ENCODE assay signal across 13 cellular contexts in genomic region chr2:96875498-96876035, GRCh38. TPM values are rescaled to one million over a fixed set of nuclear protein-coding genes. Genes with fewer than 3 reads are reported as not detected.
A peak's percentile ranks its signal among the peaks of the same experiment; 100 is the strongest.
DNase-seq lines count a peak whose midpoint lies in the region; ATAC-seq, FAIRE-seq and TF ChIP-seq lines count a peak whose summit lies in the region.
"Had no signal": no experiment of that assay in that cellular context is flagged by ENCODE, and none has a peak within 500 bp of the region (broad histone marks: within the 10 kb centered on the region; RNA-seq: fewer than 3 reads in every experiment).

No MANE protein-coding gene starts in this region.

- no peaks in the 10 kb centered on the region for H3K79me2 ChIP-seq in H1 (ENCODE audit: control insufficient read depth in 1 of 2, insufficient read depth in 2 of 2, low read length in 2 of 2)
- peaks cover 9% of the 10 kb centered on the region for H3K79me2 ChIP-seq in neural progenitor cell (ENCODE audit: low read depth)

- H3K36me3 ChIP-seq in BLaER1 treated with 17β-estradiol and CSF1 and Interleukin-3, amounts not matched to agents 10 nM and 100 nM: no peaks in the 10 kb centered on the region
- H3K36me3 ChIP-seq in H1 (ENCODE audit: control insufficient read depth in 2 of 4, insufficient read depth in 4 of 4, low read length in 3 of 4) (no peaks in the 10 kb centered on the region), neural progenitor cell (no peaks in the 10 kb centered on the region)
- H3K36me3 ChIP-seq: esophagus muscularis mucosa had no signal

- no peak for TF ChIP-seq EP300 in H1 (IDR thresholded peaks at IDR 0.05; ENCODE audit: borderline replicate concordance in 1 of 2, low read depth in 2 of 2, low read length in 2 of 2)

- TF ChIP-seq CTCF in H1 (IDR thresholded peaks at IDR 0.05; ENCODE audit: control extremely low read depth in 1 of 3, insufficient read depth in 1 of 3, low read depth in 1 of 3, low read length in 3 of 3) (peak in 1 of 3 experiments; percentile 7; a peak in 1 of 4 replicates), neural progenitor cell (IDR thresholded peaks at IDR 0.05) (peak; percentile 19)

- no peak for TF ChIP-seq POLR2A in H1 (IDR thresholded peaks at IDR 0.05; ENCODE audit: control extremely low read depth in 1 of 2, low read depth in 2 of 2, low read length in 2 of 2)

- H3K56ac ChIP-seq in H1 (replicated peaks; ENCODE audit: insufficient read length, low read depth, low read length): no peak overlapping the region

- H3K9me3 Mint-ChIP-seq in neural progenitor cell: no peaks in the 10 kb centered on the region
- H3K9me3 Mint-ChIP-seq: activated T-cell treated with anti-CD3 and anti-CD28 coated beads, Interleukin-2, amount 50 U/mL, for 72 hours; natural killer cell had no signal

- FAIRE-seq in H1 (lab: Jason Lieb, UNC): no peak

- H4K91ac ChIP-seq in H1 (replicated peaks; ENCODE audit: insufficient read length, low read length): no peak overlapping the region

- H3K9me3 ChIP-seq in BLaER1 treated with 17β-estradiol and CSF1 and Interleukin-3, amounts not matched to agents 10 nM and 100 nM (replicated peaks in 1 of 11): no peaks in the 10 kb centered on the region
- H3K9me3 ChIP-seq in H1 (ENCODE audit: insufficient read depth in 2 of 2, low read depth in 1 of 2, low read length in 1 of 2) (no peaks in the 10 kb centered on the region), neural progenitor cell (ENCODE audit: low read depth) (no peaks in the 10 kb centered on the region)
- H3K9me3 ChIP-seq: esophagus muscularis mucosa had no signal

- H2AFZ ChIP-seq in H1 (ENCODE audit: low read length): no peak overlapping the region
- peak overlapping the region; percentile 47 for H2AFZ ChIP-seq in neural progenitor cell (replicated peaks)

- H3K14ac ChIP-seq in H1 (ENCODE audit: insufficient read length): no peak overlapping the region

- no peak for TF ChIP-seq RAD21 in H1 (IDR thresholded peaks at IDR 0.05 in 1 of 2, conservative IDR thresholded peaks at IDR 0.05 in 1 of 2; ENCODE audit: low read depth in 2 of 2, low read length in 2 of 2)

- peak overlapping the region; percentile 64; the same call in 1 of the 2 replicates for H2BK5ac ChIP-seq in H1 (ENCODE audit: low read depth, low read length)

- H3K4me3 Mint-ChIP-seq in neural progenitor cell: peak overlapping the region; percentile 72
- H3K4me3 Mint-ChIP-seq: activated T-cell treated with anti-CD3 and anti-CD28 coated beads, Interleukin-2, amount 50 U/mL, for 72 hours; natural killer cell had no signal

- no peak overlapping the region for H2AK5ac ChIP-seq in H1 (ENCODE audit: low read depth, low read length)

- H3K79me1 ChIP-seq in H1 (ENCODE audit: low read depth, low read length): no peaks in the 10 kb centered on the region

- peak overlapping the region; percentile 72 to 97 (median 88) for H3K4me2 ChIP-seq in BLaER1 treated with 17β-estradiol and CSF1 and Interleukin-3, amounts not matched to agents 10 nM and 100 nM
- H3K4me2 ChIP-seq in H1 (ENCODE audit: insufficient read depth in 1 of 2, low read depth in 2 of 2, low read length in 2 of 2) (no peak overlapping the region), neural progenitor cell (peak overlapping the region; percentile 60)

- CTCF ChIA-PET in H1 (lab: Charles Lee; ENCODE audit: partially characterized antibody): interaction anchor here (0.8 to 8.1 kb wide), 14 partner anchors 7 to 237 kb away, joined by 3 to 48 read pairs (median 3); partner anchors contain the start of gene ANKRD39

- DNase-seq in NCI-H69 (lab: John Stamatoyannopoulos, UW) (peak; percentile 46), H1 (ENCODE audit: low read depth in 1 of 2, low spot score in 2 of 2) (no peak), neural progenitor cell (ENCODE audit: low spot score) (peak; percentile 83), NCI-H345 (lab: John Stamatoyannopoulos, UW) (no peak)
- DNase-seq: activated T-cell treated with anti-CD3 and anti-CD28 coated beads, Interleukin-2, amount 50 U/mL, for 72 hours; natural killer cell; NCI-H510A; stimulated activated CD4-positive, alpha-beta T cell treated with anti-CD3 and anti-CD28 coated beads, Interleukin-15, amount 100 ng/mL, for 24 hours had no signal

- H2BK12ac ChIP-seq in H1 (ENCODE audit: low read depth, low read length): peak overlapping the region; percentile 87; the same call in 1 of the 2 replicates

- no peak overlapping the region for H2BK120ac ChIP-seq in H1 (replicated peaks; ENCODE audit: low read depth, low read length)

- peaks cover 7% of the 10 kb centered on the region for H3K27me3 Mint-ChIP-seq in neural progenitor cell (ENCODE audit: insufficient read depth, low read depth)

- no peak overlapping the region for H3K4ac ChIP-seq in H1 (replicated peaks; ENCODE audit: insufficient read length, low read depth, low read length)

- H3F3A ChIP-seq in neural progenitor cell (ENCODE audit: low read depth): peaks cover 51% of the 10 kb centered on the region

- H2BK20ac ChIP-seq in H1 (ENCODE audit: low read length): peak overlapping the region; percentile 82; the same call in 1 of the 2 replicates

- peaks cover 69% of the 10 kb centered on the region for H3K4me1 Mint-ChIP-seq in neural progenitor cell

- peak overlapping the region in 8 of 11 experiments; percentile 41 to 68 (median 48); a peak in 14 of 22 replicates for H3K27ac ChIP-seq in BLaER1 treated with 17β-estradiol and CSF1 and Interleukin-3, amounts not matched to agents 10 nM and 100 nM
- H3K27ac ChIP-seq in H1 (ENCODE audit: low read depth, low read length) (no peak overlapping the region), neural progenitor cell (peak overlapping the region; percentile 80)
- H3K27ac ChIP-seq: esophagus muscularis mucosa had no signal

- 68% methylated on average over 8 of the region's 8 CpGs; no CpG with 5 or more reads in 1 of the 2 experiments for WGBS in H1 (ENCODE audit: extremely low coverage in 1 of 2, insufficient coverage in 1 of 2, insufficient read length in 1 of 2, insufficient replicate concordance in 2 of 2, low coverage in 1 of 2, low lambda C conversion rate in 2 of 2, missing lambda C conversion rate in 1 of 2), 2 experiments

- H3K18ac ChIP-seq in H1 (ENCODE audit: extremely low read depth, low read length): peak overlapping the region; percentile 36; the same call in 1 of the 2 replicates

- H3K4me1 ChIP-seq in BLaER1 treated with 17β-estradiol and CSF1 and Interleukin-3, amounts not matched to agents 10 nM and 100 nM: peaks cover 67 to 89% (median 86%) of the 10 kb centered on the region in 10 experiments
- H3K4me1 ChIP-seq in H1 (replicated peaks in 1 of 4; ENCODE audit: control insufficient read depth in 3 of 4, insufficient read depth in 4 of 4, low read length in 3 of 4) (peaks cover 11 to 41% (median 27%) of the 10 kb centered on the region in 4 experiments), neural progenitor cell (peaks cover 58% of the 10 kb centered on the region)

- H4K8ac ChIP-seq in H1 (ENCODE audit: extremely low read depth, insufficient read depth, low read length): peak overlapping the region; percentile 21; the same call in 1 of the 2 replicates

- no peak overlapping the region for H3K4me3 ChIP-seq in BLaER1 treated with 17β-estradiol and CSF1 and Interleukin-3, amounts not matched to agents 10 nM and 100 nM
- H3K4me3 ChIP-seq in H1 (ENCODE audit: extremely low read depth in 1 of 4, insufficient read depth in 2 of 4, low read depth in 3 of 4, low read length in 4 of 4): no peak overlapping the region
- H3K4me3 ChIP-seq in neural progenitor cell: peak overlapping the region; percentile 11
- H3K4me3 ChIP-seq: esophagus muscularis mucosa had no signal

- H4K5ac ChIP-seq in H1 (ENCODE audit: insufficient read length, low read depth, low read length): no peak overlapping the region

- H3K9ac ChIP-seq in BLaER1 treated with 17β-estradiol and CSF1 and Interleukin-3, amounts not matched to agents 10 nM and 100 nM: peak overlapping the region in 9 of 11 experiments; percentile 5 to 66 (median 47); a peak in 16 of 22 replicates
- H3K9ac ChIP-seq in H1 (replicated peaks in 1 of 4; ENCODE audit: extremely low read depth in 1 of 4, low read depth in 3 of 4, low read length in 3 of 4): no peak overlapping the region
- no peak overlapping the region for H3K9ac ChIP-seq in neural progenitor cell

- peaks cover 0 to 55% (median 0%) of the 10 kb centered on the region in 11 experiments; a peak in 4 of 22 replicates for H4K20me1 ChIP-seq in BLaER1 treated with 17β-estradiol and CSF1 and Interleukin-3, amounts not matched to agents 10 nM and 100 nM
- H4K20me1 ChIP-seq in H1 (replicated peaks in 1 of 2; ENCODE audit: control insufficient read depth in 1 of 2, insufficient read depth in 2 of 2, low read length in 2 of 2): no peaks in the 10 kb centered on the region
- no peaks in the 10 kb centered on the region for H4K20me1 ChIP-seq in neural progenitor cell (ENCODE audit: low read depth)

- peaks cover 2% of the 10 kb centered on the region; the same call in 1 of the 2 replicates for H3K23me2 ChIP-seq in H1 (ENCODE audit: low read depth, low read length)

- no peaks in the 10 kb centered on the region for H3K36me3 Mint-ChIP-seq in neural progenitor cell
- H3K36me3 Mint-ChIP-seq: natural killer cell had no signal

- 0 out of 2 replicates have a peak overlapping the region, but pooled peaks have one; percentile 76 for H2BK15ac ChIP-seq in H1 (ENCODE audit: low read length)

- peaks cover 0 to 42% (median 0%) of the 10 kb centered on the region in 11 experiments; a peak in 8 of 22 replicates for H3K27me3 ChIP-seq in BLaER1 treated with 17β-estradiol and CSF1 and Interleukin-3, amounts not matched to agents 10 nM and 100 nM
- H3K27me3 ChIP-seq in H1 (replicated peaks in 1 of 4; ENCODE audit: control insufficient read depth in 3 of 4, extremely low read depth in 1 of 4, insufficient read depth in 3 of 4, low read length in 3 of 4) (peaks cover 0 to under 1% (median 0%) of the 10 kb centered on the region in 4 experiments; a peak in 2 of 7 replicates), neural progenitor cell (no peaks in the 10 kb centered on the region)
- H3K27me3 ChIP-seq: esophagus muscularis mucosa had no signal

- POLR2A ChIA-PET in H1 (lab: Charles Lee; ENCODE audit: partially characterized antibody): interaction anchor here (0.6 to 1.6 kb wide), 9 partner anchors 8 to 227 kb away, joined by 3 to 5 read pairs (median 3); no protein-coding TSS in a partner anchor

- ATAC-seq in GM19452 (IDR thresholded peaks at IDR 0.05; ENCODE audit: unreplicated experiment) (no peak), GM21367 (IDR thresholded peaks at IDR 0.05; ENCODE audit: unreplicated experiment) (no peak), HG02870 (IDR thresholded peaks at IDR 0.05; ENCODE audit: unreplicated experiment) (no peak)
- ATAC-seq: activated T-cell treated with anti-CD3 and anti-CD28 coated beads, Interleukin-2, amount 50 U/mL, for 72 hours; natural killer cell had no signal

- H3K27ac Mint-ChIP-seq in neural progenitor cell: peak overlapping the region; percentile 97
- H3K27ac Mint-ChIP-seq: activated T-cell treated with anti-CD3 and anti-CD28 coated beads, Interleukin-2, amount 50 U/mL, for 72 hours had no signal

- H3K23ac ChIP-seq in H1 (ENCODE audit: insufficient read length): no peak overlapping the region

RNA-seq across cellular contexts. Expression of gene SEMA4C, which starts 5.7 kb away (rescaled TPM):
- 67.3 and 74.3 TPM in 2 replicates for total RNA-seq in H1 (2021; fragmentation: NEBNext Ultra II Directional; extraction: Animal tissue kit (Norgen Biotek cat#: 25700))
- 47.5 and 71.4 TPM in 2 replicates for polyA plus RNA-seq in H1 (2011; rRNA removed)
- polyA plus RNA-seq in H1 (2011; cell fraction: cytosol; rRNA removed): 58.9 TPM
- polyA plus RNA-seq in H1 (2011; cell fraction: nucleus; rRNA removed): 141 TPM
- polyA plus RNA-seq in H1 (2012, experiment 1 of 2): 45.7 to 74.3 TPM (median 68.2 TPM) in 4 replicates
- polyA plus RNA-seq in H1 (2012, experiment 2 of 2): 49.5 TPM
- 61.0 TPM for polyA plus RNA-seq in H1 (2013, experiment 1 of 2)
- polyA plus RNA-seq in H1 (2013, experiment 2 of 2): 59.0 TPM
- polyA minus RNA-seq in H1 (2011; rRNA and poly(A)+ RNA removed): 86.3 and 87.9 TPM in 2 replicates
- 47.3 TPM for polyA minus RNA-seq in H1 (2011; cell fraction: cytosol; rRNA and poly(A)+ RNA removed)
- 43.7 TPM for polyA minus RNA-seq in H1 (2011; cell fraction: nucleus; rRNA and poly(A)+ RNA removed)
- total RNA-seq in neural progenitor cell (ENCODE audit: low replicate concordance): 39.1 and 103 TPM in 2 replicates

RNA-seq across cellular contexts. Expression of gene ANKRD39, which starts 17.8 kb away (rescaled TPM):
- total RNA-seq in H1 (2021; fragmentation: NEBNext Ultra II Directional; extraction: Animal tissue kit (Norgen Biotek cat#: 25700)): 18.5 and 19.7 TPM in 2 replicates
- polyA plus RNA-seq in H1 (2011; rRNA removed): 21.3 and 22.9 TPM in 2 replicates
- 18.1 TPM for polyA plus RNA-seq in H1 (2011; cell fraction: cytosol; rRNA removed)
- 36.1 TPM for polyA plus RNA-seq in H1 (2011; cell fraction: nucleus; rRNA removed)
- polyA plus RNA-seq in H1 (2012, experiment 1 of 2): 15.8 to 18.8 TPM (median 16.9 TPM) in 4 replicates
- 21.7 TPM for polyA plus RNA-seq in H1 (2012, experiment 2 of 2)
- 18.2 TPM for polyA plus RNA-seq in H1 (2013, experiment 1 of 2)
- 18.1 TPM for polyA plus RNA-seq in H1 (2013, experiment 2 of 2)
- polyA minus RNA-seq in H1 (2011; rRNA and poly(A)+ RNA removed): 6.8 and 7.2 TPM in 2 replicates
- polyA minus RNA-seq in H1 (2011; cell fraction: cytosol; rRNA and poly(A)+ RNA removed): 5.2 TPM
- 10.3 TPM for polyA minus RNA-seq in H1 (2011; cell fraction: nucleus; rRNA and poly(A)+ RNA removed)
- total RNA-seq in neural progenitor cell (ENCODE audit: low replicate concordance): 4.0 and 17.3 TPM in 2 replicates

RNA-seq across cellular contexts. Expression of gene ANKRD23, which starts 31.7 kb away (rescaled TPM):
- 2.9 and 3.5 TPM in 2 replicates for total RNA-seq in H1 (2021; fragmentation: NEBNext Ultra II Directional; extraction: Animal tissue kit (Norgen Biotek cat#: 25700))
- polyA plus RNA-seq in H1 (2011; rRNA removed): 3.4 and 4.8 TPM in 2 replicates
- 3.9 TPM for polyA plus RNA-seq in H1 (2011; cell fraction: cytosol; rRNA removed)
- polyA plus RNA-seq in H1 (2011; cell fraction: nucleus; rRNA removed): 29.4 TPM
- polyA plus RNA-seq in H1 (2012, experiment 1 of 2): 2.3 to 5.8 TPM (median 3.8 TPM) in 4 replicates
- 2.0 TPM for polyA plus RNA-seq in H1 (2012, experiment 2 of 2)
- 2.5 TPM for polyA plus RNA-seq in H1 (2013, experiment 1 of 2)
- 2.4 TPM for polyA plus RNA-seq in H1 (2013, experiment 2 of 2)
- 2.6 and 3.1 TPM in 2 replicates for polyA minus RNA-seq in H1 (2011; rRNA and poly(A)+ RNA removed)
- 2.9 TPM for polyA minus RNA-seq in H1 (2011; cell fraction: cytosol; rRNA and poly(A)+ RNA removed)
- 3.9 TPM for polyA minus RNA-seq in H1 (2011; cell fraction: nucleus; rRNA and poly(A)+ RNA removed)
- total RNA-seq in neural progenitor cell (ENCODE audit: low replicate concordance): 10.8 and 11.4 TPM in 2 replicates

RNA-seq across cellular contexts. Expression of gene CNNM3, which starts 59.5 kb away (rescaled TPM):
- total RNA-seq in H1 (2021; fragmentation: NEBNext Ultra II Directional; extraction: Animal tissue kit (Norgen Biotek cat#: 25700)): 29.2 and 29.9 TPM in 2 replicates
- polyA plus RNA-seq in H1 (2011; rRNA removed): 29.1 and 39.0 TPM in 2 replicates
- polyA plus RNA-seq in H1 (2011; cell fraction: cytosol; rRNA removed): 19.0 TPM
- polyA plus RNA-seq in H1 (2011; cell fraction: nucleus; rRNA removed): 60.7 TPM
- 16.3 to 26.5 TPM (median 21.7 TPM) in 4 replicates for polyA plus RNA-seq in H1 (2012, experiment 1 of 2)
- 16.7 TPM for polyA plus RNA-seq in H1 (2012, experiment 2 of 2)
- polyA plus RNA-seq in H1 (2013, experiment 1 of 2): 30.0 TPM
- 28.7 TPM for polyA plus RNA-seq in H1 (2013, experiment 2 of 2)
- polyA minus RNA-seq in H1 (2011; rRNA and poly(A)+ RNA removed): 39.0 and 41.6 TPM in 2 replicates
- polyA minus RNA-seq in H1 (2011; cell fraction: cytosol; rRNA and poly(A)+ RNA removed): 27.4 TPM
- 42.5 TPM for polyA minus RNA-seq in H1 (2011; cell fraction: nucleus; rRNA and poly(A)+ RNA removed)
- 11.1 and 20.2 TPM in 2 replicates for total RNA-seq in neural progenitor cell (ENCODE audit: low replicate concordance)

Comparison
In these comparisons a context has a peak if more than half of its experiments do, and no peak if none do; other contexts are left out.
1. H3K4me2 ChIP-seq: peak in BLaER1 treated with 17β-estradiol and CSF1 and Interleukin-3, amounts not matched to agents 10 nM and 100 nM (11 of 11) and neural progenitor cell (single experiment); none in H1 (0 of 2).
2. H3K9ac ChIP-seq: peak in BLaER1 treated with 17β-estradiol and CSF1 and Interleukin-3, amounts not matched to agents 10 nM and 100 nM (9 of 11); none in H1 (0 of 4) and neural progenitor cell (single experiment).
3. DNase-seq: peak in NCI-H69 (single experiment) and neural progenitor cell (single experiment); none in H1 (0 of 2) and NCI-H345 (single experiment).